10 cellular contexts compared by ENCODE assay signal in the genomic region with DNA sequence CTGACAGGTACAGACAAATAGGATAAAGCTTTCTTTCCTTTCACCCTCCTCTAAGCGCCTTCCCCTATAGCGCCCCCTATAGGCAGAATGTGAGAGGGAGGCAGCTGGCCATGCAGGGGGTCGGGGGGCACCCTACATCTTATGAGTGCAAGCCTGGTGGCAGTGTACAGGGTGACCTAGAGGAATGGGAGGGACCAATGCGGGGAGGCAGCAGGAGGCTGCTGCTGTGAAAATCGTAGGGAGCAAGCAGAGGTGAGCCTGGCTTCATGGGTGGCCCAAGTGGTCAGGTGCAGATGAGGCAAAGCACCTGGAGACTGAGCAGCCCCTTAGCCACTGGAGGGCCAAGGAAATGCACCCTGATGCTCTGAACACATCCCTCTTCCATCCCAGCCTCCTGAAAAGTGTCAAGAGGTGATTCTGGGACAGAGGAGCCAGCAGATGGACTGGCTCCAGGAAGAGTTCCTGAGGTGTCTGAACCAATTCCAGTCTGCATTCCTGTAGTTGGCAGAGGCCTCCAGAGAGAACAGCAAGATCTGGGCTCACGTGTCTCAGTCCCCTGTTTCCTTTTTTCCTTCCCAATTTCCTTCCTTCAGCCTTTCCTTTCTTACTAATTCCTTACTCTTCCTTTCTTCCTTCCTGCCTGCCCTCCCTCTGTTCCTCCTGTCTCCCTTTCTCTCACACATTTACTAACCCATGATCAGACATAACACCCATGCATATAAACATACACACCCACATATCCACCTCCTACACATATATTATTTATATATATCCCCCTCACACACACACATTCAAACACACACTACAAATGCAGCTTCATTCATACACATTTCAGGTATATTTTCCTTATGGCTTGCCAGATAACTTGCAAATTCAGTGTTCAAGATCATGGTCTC. TPM values are rescaled to one million over a fixed set of nuclear protein-coding genes. Genes with fewer than 3 reads are reported as not detected.
DNase-seq lines count a peak whose midpoint lies in the region; ATAC-seq, FAIRE-seq and TF ChIP-seq lines count a peak whose summit lies in the region.
"Had no signal": no experiment of that assay in that cellular context is flagged by ENCODE, and none has a peak within 500 bp of the region (broad histone marks: within the 10 kb centered on the region; RNA-seq: fewer than 3 reads in every experiment).

No MANE protein-coding gene starts in this region.

- POLR2A ChIA-PET in AG04450 (lab: Yijun Ruan, JAX) (no interaction called here), HEK293T (lab: Yijun Ruan, JAX) (no interaction called here)

- intact Hi-C loops in heart left ventricle (cut with DNase I), result no loop called here

- H3K4me1 ChIP-seq in heart left ventricle, result peaks cover 0 to 15% (median 4%) of the 10 kb centered on the region in 12 donors

- FAIRE-seq in GM12892 (lab: Jason Lieb, UNC), result no peak

- H3K36me3 ChIP-seq in WERI-Rb-1 (no peaks in the 10 kb centered on the region), heart left ventricle (no peaks in the 10 kb centered on the region)
- H3K36me3 ChIP-seq: ovary had no signal

- peak in 3 of 4 donors; percentile 50 to 70 (median 57) for ATAC-seq in heart left ventricle

- H3K27me3 ChIP-seq in AG04450 (ENCODE audit: control insufficient read depth, insufficient read depth, low read length), result peaks cover 20% of the 10 kb centered on the region
- H3K27me3 ChIP-seq in WERI-Rb-1 (ENCODE audit: insufficient read depth, low read depth, severe bottlenecking), result no peaks in the 10 kb centered on the region
- H3K27me3 ChIP-seq in heart left ventricle, result no peaks in the 10 kb centered on the region
- H3K27me3 ChIP-seq: ovary had no signal

- H3K27ac ChIP-seq in AG04450 (ENCODE audit: low read depth, low read length) (no peak overlapping the region), WERI-Rb-1 (no peak overlapping the region), heart left ventricle (no peak overlapping the region)
- H3K27ac ChIP-seq: ovary had no signal

- peak; percentile 31; the same call in 1 of the 2 replicates for TF ChIP-seq CTCF in AG04450 (IDR thresholded peaks at IDR 0.05; ENCODE audit: low read depth, low read length)
- peak; percentile 47 for TF ChIP-seq CTCF in GM12874 (IDR thresholded peaks at IDR 0.05; ENCODE audit: insufficient read depth, low read depth, low read length)
- TF ChIP-seq CTCF in WERI-Rb-1 (IDR thresholded peaks at IDR 0.05; ENCODE audit: low read depth, low read length), result peak; percentile 65
- peak in 11 of 12 donors; percentile 17 to 52 (median 37) for TF ChIP-seq CTCF in heart left ventricle (IDR thresholded peaks at IDR 0.05)

- H3K4me3 ChIP-seq in AG04450 (ENCODE audit: low read depth, low read length) (no peak overlapping the region), WERI-Rb-1 (ENCODE audit: low read depth, low read length) (no peak overlapping the region), heart left ventricle (no peak overlapping the region)
- H3K4me3 ChIP-seq: ovary had no signal

- 50 to 61% (median 54%) methylated on average over 6 of the region's 6 CpGs for whole genome bisulfite sequencing in heart left ventricle, 4 donors

- no peak for DNase-seq in AG04450 (ENCODE audit: low read depth, low spot score)
- DNase-seq in WERI-Rb-1, result no peak
- no peak for DNase-seq in heart left ventricle
- no peak for DNase-seq in COLO829 (ENCODE audit: low spot score)
- no peak for DNase-seq in NCI-H446 treated with DMSO at 0.1 percent for 48 hours (lab: John Stamatoyannopoulos, UW)
- DNase-seq in GM12892 (ENCODE audit: insufficient read length), result no peak
- DNase-seq in HEK293T (ENCODE audit: extremely low spot score), result no peak
- DNase-seq: NCI-H1930, ovary had no signal

- H3K9me3 ChIP-seq in AG04450 (ENCODE audit: control insufficient read depth, insufficient read depth, low read length), result no peaks in the 10 kb centered on the region
- no peaks in the 10 kb centered on the region for H3K9me3 ChIP-seq in WERI-Rb-1 (ENCODE audit: severe bottlenecking)
- H3K9me3 ChIP-seq in heart left ventricle, result no peaks in the 10 kb centered on the region
- H3K9me3 ChIP-seq: ovary had no signal

- TF ChIP-seq POLR2A in heart left ventricle (IDR thresholded peaks at IDR 0.05) (no peak), GM12892 (IDR thresholded peaks at IDR 0.05; ENCODE audit: low read depth, low read length) (no peak)

- CTCF ChIA-PET in AG04450 (lab: Charles Lee), result interaction anchor here (0.6 to 1.1 kb wide), 3 partner anchors 19 to 27 kb away, joined by 3 to 6 read pairs (median 3); no protein-coding TSS in a partner anchor
- CTCF ChIA-PET in HEK293T (lab: Yijun Ruan, JAX), result interaction anchor here (0.5 to 2.5 kb wide), 17 partner anchors 9 to 1761 kb away, joined by 3 to 9 read pairs (median 3); a partner anchor contains a TSS

TF ChIP-seq in HEK293T, 16 proteins besides CTCF, POLR2A, EP300 and RAD21:
- TF ChIP-seq FOXM1 (IDR thresholded peaks at IDR 0.05; ENCODE audit: borderline replicate concordance), result no peak

RNA-seq across cellular contexts. Expression of a gene that starts 32.8 kb away (rescaled TPM):
- polyA plus RNA-seq in AG04450 (2011; rRNA removed), result 93.1 and 109 TPM in 2 replicates
- 158 and 224 TPM in 2 replicates for polyA minus RNA-seq in AG04450 (2011; rRNA and poly(A)+ RNA removed)
- 10 to 100 TPM; 10.6 to 20.7 (median 14.6) TPM for total RNA-seq in heart left ventricle
- polyA plus RNA-seq in heart left ventricle, result 10 to 100 TPM in 1 of 2 donors, 1 to 10 TPM in 1; 2.7 to 12.3 TPM
- 11.7 TPM for polyA plus RNA-seq in GM12892 (2012; ENCODE audit: missing spikeins)
